8 cellular contexts compared by ENCODE assay signal in genomic region chr5:180495292-180495691, GRCh38. TPM values are rescaled to one million over a fixed set of nuclear protein-coding genes. Genes with fewer than 3 reads are reported as not detected.
A peak's percentile ranks its signal among the peaks of the same experiment; 100 is the strongest.
DNase-seq lines count a peak whose midpoint lies in the region; ATAC-seq and TF ChIP-seq lines count a peak whose summit lies in the region.

No MANE protein-coding gene starts in this region.

- H3K27ac Mint-ChIP-seq in GM23338: peak overlapping the region; percentile 69

- H3K4me1 ChIP-seq in GM23338 (ENCODE audit: insufficient read depth): peaks cover 24% of the 10 kb centered on the region

- no peaks in the 10 kb centered on the region for H3K9me2 ChIP-seq in GM23338 (ENCODE audit: insufficient read depth)

- 0 out of 2 replicates have a peak, but pooled peaks cover 4% of the 10 kb centered on the region for H3F3A ChIP-seq in GM23338 (replicated peaks; ENCODE audit: low read depth)

- H4K20me1 ChIP-seq in GM23338 (replicated peaks; ENCODE audit: insufficient read depth): peaks cover 49% of the 10 kb centered on the region

- no peak for DNase-seq in GM23338 (ENCODE audit: low spot score)
- no peak for DNase-seq in SK-N-MC (ENCODE audit: low read depth, low spot score)
- DNase-seq in fibroblast of pulmonary artery (ENCODE audit: low read depth): no peak
- peak; percentile 15 for DNase-seq in renal cortical epithelial cell (ENCODE audit: low read depth)
- DNase-seq in SIG-M5 treated with dmso at 0.1 percent for 504 hours (lab: John Stamatoyannopoulos, UW; ENCODE audit: unreplicated experiment): no peak
- no peak for DNase-seq in NCI-H2196 treated with DMSO at 0.1 percent for 48 hours (lab: John Stamatoyannopoulos, UW; ENCODE audit: unreplicated experiment)
- no peak for DNase-seq in GDM1 (lab: John Stamatoyannopoulos, UW)
- DNase-seq in GM13976 (ENCODE audit: low spot score): no peak

- peaks cover 10% of the 10 kb centered on the region; the same call in 1 of the 2 replicates for H3K36me3 ChIP-seq in GM23338 (ENCODE audit: insufficient read depth)
- peaks cover 51% of the 10 kb centered on the region for H3K36me3 ChIP-seq in SK-N-MC (ENCODE audit: insufficient read depth, low read length)

- H3K27me3 ChIP-seq in GM23338 (ENCODE audit: insufficient read depth): no peaks in the 10 kb centered on the region

- H3K4me2 ChIP-seq in GM23338: peak overlapping the region; percentile 99

- H3K36me3 Mint-ChIP-seq in GM23338 (ENCODE audit: low read depth): peaks cover 52% of the 10 kb centered on the region

- peaks cover 59% of the 10 kb centered on the region for H3K79me2 ChIP-seq in GM23338 (replicated peaks; ENCODE audit: insufficient read depth)

- H3K27ac ChIP-seq in GM23338 (ENCODE audit: low read depth): peak overlapping the region; percentile 40; the same call in 1 of the 2 replicates
- no peak overlapping the region; the same call in 1 of the 2 replicates for H3K27ac ChIP-seq in SK-N-MC

- peaks cover 11% of the 10 kb centered on the region for H3K27me3 Mint-ChIP-seq in GM23338 (ENCODE audit: insufficient read depth, low read depth, poor library complexity)

- no peak for TF ChIP-seq CTCF in GM23338 (conservative IDR thresholded peaks at IDR 0.05; ENCODE audit: low read depth in 2 of 2)
- no peak for TF ChIP-seq CTCF in fibroblast of pulmonary artery (IDR thresholded peaks at IDR 0.05; ENCODE audit: low read length, missing control alignments)
- no peak for TF ChIP-seq CTCF in GM13976 (IDR thresholded peaks at IDR 0.05; ENCODE audit: borderline replicate concordance, control extremely low read depth, extremely low read depth, insufficient read depth, missing control alignments)

- H3K4me3 ChIP-seq in GM23338: peak overlapping the region; percentile 94
- H3K4me3 ChIP-seq in SK-N-MC: peak overlapping the region; percentile 93
- peak overlapping the region; percentile 78 for H3K4me3 ChIP-seq in fibroblast of pulmonary artery (replicated peaks; ENCODE audit: low read depth, low read length)

- H3K4me3 Mint-ChIP-seq in GM23338: peak overlapping the region; percentile 84

- H3K4me1 Mint-ChIP-seq in GM23338: peaks cover 35% of the 10 kb centered on the region

- H2AFZ ChIP-seq in GM23338: no peak overlapping the region

- peak overlapping the region; percentile 98 for H3K9ac ChIP-seq in SK-N-MC (ENCODE audit: insufficient read length)

- H3K9me3 ChIP-seq in SK-N-MC (ENCODE audit: low read depth, low read length): no peaks in the 10 kb centered on the region

- in situ Hi-C loops in GM13976 (cut with MboI; ENCODE audit: low sequenced_read_pairs, unreplicated experiment): no loop called here

- peaks cover 18% of the 10 kb centered on the region for H3K9me3 Mint-ChIP-seq in GM23338

- ATAC-seq in GM23338: no peak

TF ChIP-seq in GM23338, 12 proteins besides CTCF, POLR2A, EP300 and RAD21:
- TF ChIP-seq ZNF462 (CRISPR knock-in tag; IDR thresholded peaks at IDR 0.05) (no peak), CREB1 (CRISPR knock-in tag; IDR thresholded peaks at IDR 0.05; ENCODE audit: low read depth) (no peak)

RNA-seq across cellular contexts. Expression of gene CNOT6, which starts 1.1 kb away (rescaled TPM):
- 38.7 and 41.7 TPM in 2 replicates for total RNA-seq in GM23338 (2014; rRNA removed; shearing (Covaris generic))
- 11.4 and 14.6 TPM in 2 replicates for polyA plus RNA-seq in GM23338 (2016; fragmentation: Nextera tagmentation; extraction: Ambion mirVana)
- total RNA-seq in renal cortical epithelial cell: 14.2 and 47.7 TPM in 2 replicates
